Comparison of ENCODE assay signal across 24 cellular contexts in the genomic region with DNA sequence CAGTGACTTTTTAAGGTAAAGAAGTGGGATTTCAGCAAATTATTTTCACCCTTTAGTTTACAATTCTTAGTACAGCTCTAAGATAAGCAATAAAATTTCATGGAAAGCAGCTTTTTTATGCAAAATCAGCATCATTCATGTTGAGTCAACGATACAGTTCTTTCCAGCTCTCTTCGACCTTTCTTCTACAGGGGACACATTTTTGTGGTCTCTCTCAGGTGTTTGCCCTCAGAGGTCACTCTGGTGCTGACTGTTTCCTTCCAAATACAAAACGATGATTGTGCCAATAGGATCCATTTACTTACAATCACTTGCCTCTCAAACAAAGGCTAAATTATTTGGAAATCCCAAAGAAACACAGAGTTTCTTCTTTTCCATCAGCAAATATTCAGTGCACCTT.
"Had no signal": no experiment of that assay in that cellular context is flagged by ENCODE, and none has a peak within 500 bp of the region (broad histone marks: within the 10 kb centered on the region; RNA-seq: fewer than 3 reads in every experiment).

No MANE protein-coding gene starts in this region.

- FAIRE-seq: endometrium, keratinocyte had no signal

- DNase-seq: activated CD4-positive, alpha-beta T cell treated with anti-CD3 and anti-CD28 coated beads for 36 hours; activated CD4-positive, CD25-positive, alpha-beta regulatory T cell; activated naive CD8-positive, alpha-beta T cell treated with anti-CD3 and anti-CD28 coated beads, Interleukin-2, amount 50 U/mL, for 24 hours; activated T-cell treated with anti-CD3 and anti-CD28 coated beads, Interleukin-2, amount 50 U/mL, for 48 hours; colonic mucosa; effector CD8-positive, alpha-beta T cell; hippocampal formation; left cardiac atrium; left ventricle myocardium superior; mammary epithelial cell; naive B cell; nephron progenitor cell; right lobe of liver; stimulated activated CD4-positive, alpha-beta T cell treated with anti-CD3 and anti-CD28 coated beads, Interleukin-4, amount 100 ng/mL, for 1 hour; stimulated activated naive CD8-positive, alpha-beta T cell treated with anti-CD3 and anti-CD28 coated beads, Interleukin-15, amount 100 ng/mL, for 72 hours; substantia nigra; thyroid gland; upper lobe of left lung had no signal

- H3K9me3 ChIP-seq: colonic mucosa, neutrophil, right lobe of liver, thyroid gland, upper lobe of left lung, vagina had no signal

- H3K27ac ChIP-seq: colonic mucosa, neutrophil, right lobe of liver, thyroid gland, upper lobe of left lung, vagina had no signal

- H3K36me3 ChIP-seq: colonic mucosa, neutrophil, right lobe of liver, thyroid gland, upper lobe of left lung, vagina had no signal

- H3K4me1 ChIP-seq: colonic mucosa, thyroid gland had no signal

- H3K4me3 ChIP-seq: colonic mucosa, right lobe of liver, thyroid gland, upper lobe of left lung, vagina had no signal

- ATAC-seq: activated CD4-positive, alpha-beta T cell treated with anti-CD3 and anti-CD28 coated beads for 36 hours; activated CD8-positive, alpha-beta memory T cell treated with anti-CD3 and anti-CD28 coated beads, Interleukin-2, amount 10 ng/mL, durations not matched to agents 7 days and 5 days; activated CD8-positive, alpha-beta T cell treated with anti-CD3 and anti-CD28 coated beads, Interleukin-2, amount 10 ng/mL, durations not matched to agents 7 days and 5 days; activated naive CD8-positive, alpha-beta T cell treated with anti-CD3 and anti-CD28 coated beads, Interleukin-2, amount 50 U/mL, for 24 hours; left cardiac atrium; left ventricle myocardium superior; stimulated activated naive CD8-positive, alpha-beta T cell treated with anti-CD3 and anti-CD28 coated beads, Interleukin-15, amount 100 ng/mL, for 72 hours had no signal

- H3K27me3 ChIP-seq: colonic mucosa, neutrophil, right lobe of liver, thyroid gland, upper lobe of left lung, vagina had no signal
